9 cellular contexts compared by ENCODE assay signal in the genomic region with DNA sequence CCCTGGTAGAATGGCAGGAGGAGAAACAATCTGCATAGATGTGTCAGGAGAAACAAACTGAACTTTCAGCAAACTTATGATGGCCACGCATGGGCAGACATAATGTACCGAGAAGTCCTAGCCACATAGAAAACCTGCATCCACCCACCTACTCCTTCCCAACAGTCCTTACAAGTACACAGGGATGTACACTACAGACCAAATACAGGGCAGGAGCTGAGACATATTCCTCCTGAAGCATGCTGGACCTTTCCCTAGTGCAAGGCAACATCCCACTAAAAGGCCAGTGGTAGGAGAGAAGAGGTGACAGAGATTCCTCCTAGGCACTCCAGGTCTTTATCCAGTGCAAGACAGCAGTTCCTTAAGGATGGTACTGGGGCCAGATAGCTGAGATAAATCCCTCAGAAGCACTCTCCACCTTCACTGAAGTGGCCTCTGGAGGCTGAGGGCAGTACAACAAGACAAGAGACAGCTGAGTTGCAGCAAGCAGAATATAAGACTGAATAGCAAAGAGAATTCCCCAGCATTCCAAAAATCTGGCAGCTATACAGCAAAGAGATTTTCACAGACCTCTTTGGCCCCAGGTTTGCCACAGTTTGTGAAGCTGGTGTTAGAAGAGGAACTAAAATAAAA. TPM values are rescaled to one million over a fixed set of nuclear protein-coding genes. Genes with fewer than 3 reads are reported as not detected.
DNase-seq lines count a peak whose midpoint lies in the region; ATAC-seq and TF ChIP-seq lines count a peak whose summit lies in the region.
"Had no signal": no experiment of that assay in that cellular context is flagged by ENCODE, and none has a peak within 500 bp of the region (broad histone marks: within the 10 kb centered on the region; RNA-seq: fewer than 3 reads in every experiment).

No MANE protein-coding gene starts in this region.

- H3K27ac ChIP-seq in esophagus muscularis mucosa (replicated peaks in 1 of 4) = no peak overlapping the region
- H3K27ac ChIP-seq: sigmoid colon had no signal

- peaks cover 0 to 21% (median 17%) of the 10 kb centered on the region in 4 donors for H3K4me1 ChIP-seq in esophagus muscularis mucosa

- POLR2A ChIA-PET in activated CD4-positive, alpha-beta memory T cell treated with anti-CD3 and anti-CD28 coated beads for 36 hours (lab: Charles Lee) = no interaction called here

- no peaks in the 10 kb centered on the region for H3K27me3 ChIP-seq in esophagus muscularis mucosa
- H3K27me3 ChIP-seq: sigmoid colon had no signal

- no peak overlapping the region for H3K27ac Mint-ChIP-seq in osteocyte (ENCODE audit: unreplicated experiment)
- H3K27ac Mint-ChIP-seq in activated CD4-positive, alpha-beta memory T cell treated with anti-CD3 and anti-CD28 coated beads for 36 hours = no peak overlapping the region

- H3K4me3 ChIP-seq in esophagus muscularis mucosa = no peak overlapping the region
- H3K4me3 ChIP-seq: sigmoid colon had no signal

- peaks cover 0 to 12% (median 4%) of the 10 kb centered on the region in 4 donors for H3K36me3 ChIP-seq in esophagus muscularis mucosa

- CTCF ChIA-PET in activated CD4-positive, alpha-beta memory T cell treated with anti-CD3 and anti-CD28 coated beads for 36 hours (lab: Charles Lee) = no interaction called here

- H3K36me3 Mint-ChIP-seq in osteocyte (ENCODE audit: unreplicated experiment) = peaks cover 26% of the 10 kb centered on the region
- H3K36me3 Mint-ChIP-seq in activated CD4-positive, alpha-beta memory T cell treated with anti-CD3 and anti-CD28 coated beads for 36 hours = peaks cover 33% of the 10 kb centered on the region

- TF ChIP-seq EP300 in esophagus muscularis mucosa (IDR thresholded peaks at IDR 0.05) = no peak

- no peaks in the 10 kb centered on the region for H3K27me3 Mint-ChIP-seq in osteocyte (ENCODE audit: unreplicated experiment)
- H3K27me3 Mint-ChIP-seq in activated CD4-positive, alpha-beta memory T cell treated with anti-CD3 and anti-CD28 coated beads for 36 hours = no peaks in the 10 kb centered on the region

- H3K9me3 Mint-ChIP-seq in osteocyte (ENCODE audit: unreplicated experiment) = peaks cover 25% of the 10 kb centered on the region
- H3K9me3 Mint-ChIP-seq in activated CD4-positive, alpha-beta memory T cell treated with anti-CD3 and anti-CD28 coated beads for 36 hours = peaks cover 20% of the 10 kb centered on the region

- TF ChIP-seq CTCF in esophagus muscularis mucosa (IDR thresholded peaks at IDR 0.05) (peak in 2 of 3 experiments; percentile 27 to 39), osteocyte (IDR thresholded peaks at IDR 0.05) (peak; percentile 48)

- H3K4me1 Mint-ChIP-seq in osteocyte (ENCODE audit: unreplicated experiment) = peaks cover 19% of the 10 kb centered on the region
- H3K4me1 Mint-ChIP-seq in activated CD4-positive, alpha-beta memory T cell treated with anti-CD3 and anti-CD28 coated beads for 36 hours (ENCODE audit: low read depth) = peaks cover 4% of the 10 kb centered on the region

- ATAC-seq in GM21367 (IDR thresholded peaks at IDR 0.05; ENCODE audit: unreplicated experiment) (peak; percentile 53), GM19467 (IDR thresholded peaks at IDR 0.05; ENCODE audit: unreplicated experiment) (no peak)

- TF ChIP-seq POLR2A in esophagus muscularis mucosa (IDR thresholded peaks at IDR 0.05; ENCODE audit: low read depth) = no peak

- intact Hi-C loops in esophagus muscularis mucosa (cut with DNase I) = no loop called here
- intact Hi-C loops in activated CD4-positive, alpha-beta memory T cell treated with anti-CD3 and anti-CD28 coated beads for 36 hours (cut with micrococcal nuclease) = no loop called here

- H3K9me3 ChIP-seq in esophagus muscularis mucosa = peaks cover 0 to 19% (median 12%) of the 10 kb centered on the region in 4 donors

- WGBS in esophagus muscularis mucosa = 100% methylated on average over 2 of the region's 2 CpGs

- H3K4me3 Mint-ChIP-seq in osteocyte (ENCODE audit: unreplicated experiment) = no peak overlapping the region
- no peak overlapping the region for H3K4me3 Mint-ChIP-seq in activated CD4-positive, alpha-beta memory T cell treated with anti-CD3 and anti-CD28 coated beads for 36 hours

- peak; percentile 20 for DNase-seq in NCI-H226
- no peak for DNase-seq in esophagus muscularis mucosa (ENCODE audit: extremely low spot score)
- no peak for DNase-seq in osteocyte (ENCODE audit: extremely low spot score, unreplicated experiment)
- DNase-seq in NCI-H1436 (lab: John Stamatoyannopoulos, UW) = no peak
- no peak for DNase-seq in midbrain (lab: John Stamatoyannopoulos, UW)
- DNase-seq in activated CD4-positive, alpha-beta memory T cell treated with anti-CD3 and anti-CD28 coated beads for 36 hours = no peak
- DNase-seq: sigmoid colon had no signal

RNA-seq across cellular contexts. Expression of a gene that starts 18.3 kb away (rescaled TPM):
- total RNA-seq in esophagus muscularis mucosa = 10 to 100 TPM; 19.5 to 26.2 (median 21.6) TPM
- 14.5 and 15.8 TPM in 2 replicates for total RNA-seq in osteocyte
- total RNA-seq in activated CD4-positive, alpha-beta memory T cell treated with anti-CD3 and anti-CD28 coated beads for 36 hours = 10 to 100 TPM; 16.8 to 17.1 TPM
